ENCODE assay signal across 1 cellular context in the genomic region with DNA sequence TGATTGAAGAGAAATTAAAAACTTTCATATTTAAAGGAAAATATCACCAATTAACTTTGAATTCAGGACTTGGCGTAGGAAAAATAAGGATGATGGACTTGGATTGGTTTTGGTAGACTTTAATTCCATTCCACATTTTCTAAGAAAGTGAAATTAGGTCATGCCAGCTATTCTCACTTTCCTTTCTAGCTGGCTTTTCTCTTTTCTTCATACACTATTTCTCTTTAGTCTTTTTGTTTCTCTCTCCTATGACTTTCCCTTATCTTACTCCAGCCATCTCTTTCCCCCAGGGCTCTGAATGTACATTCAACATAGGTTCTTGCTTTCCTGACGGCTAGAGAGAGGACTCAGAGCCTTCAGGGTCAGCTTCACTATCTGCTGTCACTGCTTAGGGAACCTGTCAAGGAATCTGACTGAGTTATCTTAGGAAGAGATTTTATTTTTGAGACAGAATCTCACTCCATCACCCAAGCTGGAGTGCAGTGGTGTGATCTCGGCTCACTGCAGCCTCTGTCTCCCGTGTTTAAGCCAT.
TF ChIP-seq lines count a peak whose summit lies in the region.

No MANE protein-coding gene starts in this region.

TF ChIP-seq in HEK293, 187 proteins besides CTCF, POLR2A, EP300 and RAD21 (continued from another document):
- TF ChIP-seq ZNF311 (tag by site-specific recombination; IDR thresholded peaks at IDR 0.05; ENCODE audit: borderline replicate concordance) = no peak
